1 cellular context compared by ENCODE assay signal in genomic region chr22:27515091-27515523, GRCh38.
TF ChIP-seq lines count a peak whose summit lies in the region.

No MANE protein-coding gene starts in this region.

TF ChIP-seq in H1, 55 proteins besides CTCF, POLR2A, EP300 and RAD21 (continued from another document):
- TF ChIP-seq SP2 (IDR thresholded peaks at IDR 0.05; ENCODE audit: low read length) (no peak), MAX (IDR thresholded peaks at IDR 0.05) (no peak), CBX8 (IDR thresholded peaks at IDR 0.05; ENCODE audit: borderline replicate concordance, low read depth, low read length) (no peak), JUND (IDR thresholded peaks at IDR 0.05; ENCODE audit: low read length) (no peak), TAF1 (IDR thresholded peaks at IDR 0.05; ENCODE audit: low read depth, low read length) (no peak), POLR2AphosphoS5 (IDR thresholded peaks at IDR 0.05; ENCODE audit: low read depth, low read length) (no peak), ATF2 (IDR thresholded peaks at IDR 0.05; ENCODE audit: low read length) (no peak)
